ENCODE assay signal across 8 cellular contexts in genomic region chr14:61472025-61472672, GRCh38.
DNase-seq lines count a peak whose midpoint lies in the region; ATAC-seq and TF ChIP-seq lines count a peak whose summit lies in the region.

No MANE protein-coding gene starts in this region.

- H3K27me3 ChIP-seq in endocrine pancreas (ENCODE audit: control insufficient read depth, insufficient read depth, low read length), result no peaks in the 10 kb centered on the region

- no peaks in the 10 kb centered on the region for H3K9me3 ChIP-seq in endocrine pancreas (ENCODE audit: control insufficient read depth, low read length)

- no peak for TF ChIP-seq CTCF in AG10803 (conservative IDR thresholded peaks at IDR 0.05; ENCODE audit: low read length)

- no peaks in the 10 kb centered on the region for H3K36me3 ChIP-seq in endocrine pancreas (ENCODE audit: control insufficient read depth, insufficient read depth, low read length)

- peak; percentile 98 for DNase-seq in AG10803 (ENCODE audit: low read depth)
- peak in 6 of 10 donors; percentile 33 to 53 (median 45) for DNase-seq in naive thymus-derived CD8-positive, alpha-beta T cell
- no peak for DNase-seq in GM19240 (ENCODE audit: insufficient read length, low spot score)
- no peak for DNase-seq in Ammon's horn (ENCODE audit: low spot score)

- H3K4me1 Mint-ChIP-seq in T-helper 1 cell treated with Interleukin-12 subunit alpha and Interleukin-12 subunit beta and Interleukin-4 antibody, amounts not matched to agents 30 μg/mL and 1 μg/mL, for 36 hours (ENCODE audit: low read depth), result peaks cover 84% of the 10 kb centered on the region
- H3K4me1 Mint-ChIP-seq in naive thymus-derived CD8-positive, alpha-beta T cell, result peaks cover 59 to 96% (median 94%) of the 10 kb centered on the region in 4 donors

- H3K9me3 Mint-ChIP-seq in T-helper 1 cell treated with Interleukin-12 subunit alpha and Interleukin-12 subunit beta and Interleukin-4 antibody, amounts not matched to agents 30 μg/mL and 1 μg/mL, for 36 hours, result no peaks in the 10 kb centered on the region
- H3K9me3 Mint-ChIP-seq in naive thymus-derived CD8-positive, alpha-beta T cell, result peaks cover 0 to 9% (median 0%) of the 10 kb centered on the region in 9 donors

- POLR2A ChIA-PET in naive thymus-derived CD8-positive, alpha-beta T cell (lab: Charles Lee), result interaction anchor here (0.6 to 2.8 kb wide), 5 partner anchors 30 to 1223 kb away, joined by 3 to 8 read pairs (median 7); partner anchors contain the start of genes HIF1A and PPM1A

- H3K4me3 ChIP-seq in AG10803 (ENCODE audit: low read length) (peak overlapping the region; percentile 66), endocrine pancreas (ENCODE audit: control insufficient read depth, insufficient read depth, low read length) (peak overlapping the region; percentile 85)

- no peaks in the 10 kb centered on the region for H3K4me1 ChIP-seq in endocrine pancreas (ENCODE audit: control insufficient read depth, insufficient read depth, low read length)

- H3K27ac Mint-ChIP-seq in T-helper 1 cell treated with Interleukin-12 subunit alpha and Interleukin-12 subunit beta and Interleukin-4 antibody, amounts not matched to agents 30 μg/mL and 1 μg/mL, for 36 hours, result peak overlapping the region; percentile 95
- peak overlapping the region in 9 of 10 donors; percentile 93 to 100 (median 99) for H3K27ac Mint-ChIP-seq in naive thymus-derived CD8-positive, alpha-beta T cell

- no peaks in the 10 kb centered on the region for H3K27me3 Mint-ChIP-seq in T-helper 1 cell treated with Interleukin-12 subunit alpha and Interleukin-12 subunit beta and Interleukin-4 antibody, amounts not matched to agents 30 μg/mL and 1 μg/mL, for 36 hours (ENCODE audit: low read depth)
- no peaks in the 10 kb centered on the region for H3K27me3 Mint-ChIP-seq in naive thymus-derived CD8-positive, alpha-beta T cell

- peak; percentile 27 for ATAC-seq in HG02885 (IDR thresholded peaks at IDR 0.05; ENCODE audit: poor library complexity, unreplicated experiment)
- ATAC-seq in naive thymus-derived CD8-positive, alpha-beta T cell, result peak; percentile 12 to 23
- ATAC-seq in GM21367 (IDR thresholded peaks at IDR 0.05; ENCODE audit: unreplicated experiment), result no peak

- peaks cover 43% of the 10 kb centered on the region for H3K36me3 Mint-ChIP-seq in T-helper 1 cell treated with Interleukin-12 subunit alpha and Interleukin-12 subunit beta and Interleukin-4 antibody, amounts not matched to agents 30 μg/mL and 1 μg/mL, for 36 hours (ENCODE audit: low read depth)
- H3K36me3 Mint-ChIP-seq in naive thymus-derived CD8-positive, alpha-beta T cell, result peaks cover 6 to 51% (median 14%) of the 10 kb centered on the region in 3 donors

- peak overlapping the region; percentile 15 for H3K9ac ChIP-seq in endocrine pancreas (ENCODE audit: control insufficient read depth, insufficient read depth, low read length)

- H3K4me3 Mint-ChIP-seq in T-helper 1 cell treated with Interleukin-12 subunit alpha and Interleukin-12 subunit beta and Interleukin-4 antibody, amounts not matched to agents 30 μg/mL and 1 μg/mL, for 36 hours, result peak overlapping the region; percentile 87
- peak overlapping the region; percentile 70 to 92 (median 84) for H3K4me3 Mint-ChIP-seq in naive thymus-derived CD8-positive, alpha-beta T cell

Comparison
In these comparisons a context has a peak if more than half of its experiments do, and no peak if none do; other contexts are left out.
1. DNase-seq: peak in AG10803 (single experiment) and naive thymus-derived CD8-positive, alpha-beta T cell (6 of 10); none in GM19240 (single experiment) and Ammon's horn (single experiment).